8 cellular contexts compared by ENCODE assay signal in genomic region chr3:126267169-126267975, GRCh38.
DNase-seq lines count a peak whose midpoint lies in the region; ATAC-seq, FAIRE-seq and TF ChIP-seq lines count a peak whose summit lies in the region.

No MANE protein-coding gene starts in this region.

- TF ChIP-seq EP300 in transverse colon (IDR thresholded peaks at IDR 0.05; ENCODE audit: low read depth) = peak; percentile 52

- no TSS peak for BruUV-seq in endothelial cell of umbilical vein (replicated peaks; lab: Mats Ljungman, UMichigan)

- no peak for ATAC-seq in T-helper 17 cell
- no peak for ATAC-seq in activated CD4-positive, CD25-positive, alpha-beta regulatory T cell treated with anti-CD3 and anti-CD28 coated beads, Interleukin-2, amount 50 U/mL, for 24 hours

- FAIRE-seq in endothelial cell of umbilical vein (lab: Jason Lieb, UNC) = peak; percentile 55

- peak overlapping the region; percentile 13 for H2AFZ ChIP-seq in endothelial cell of umbilical vein (ENCODE audit: low read depth, low read length)

- H3K27ac ChIP-seq in endothelial cell of umbilical vein (ENCODE audit: insufficient read depth, low read depth, low read length) (peak overlapping the region; percentile 22), transverse colon (peak overlapping the region; percentile 71 to 86 (median 72))
- H3K27ac ChIP-seq in CD4-positive, alpha-beta memory T cell (ENCODE audit: low read depth, low read length) = no peak overlapping the region

- intact Hi-C loops in endothelial cell of umbilical vein (cut with micrococcal nuclease) (loop anchor here (1.0 to 2.0 kb wide), 2 partner anchors 21 to 89 kb away; no protein-coding TSS in a partner anchor), transverse colon (cut with DNase I; ENCODE audit: low total_unique reads) (loop anchor here (10.0 kb wide), 1 partner anchor 87 kb away; the partner anchor contains the start of gene KLF15)
- intact Hi-C loops in CD4-positive, alpha-beta memory T cell (cut with micrococcal nuclease) = no loop called here

- dilution Hi-C loops in endothelial cell of umbilical vein (cut with MboI; ENCODE audit: extremely low pct_ligation_motif_present, low sequenced_read_pairs) = no loop called here

- TF ChIP-seq CTCF in BJ (IDR thresholded peaks at IDR 0.05; ENCODE audit: insufficient read depth, low read depth, low read length) = peak; percentile 45
- peak; percentile 6 to 38 for TF ChIP-seq CTCF in endothelial cell of umbilical vein (IDR thresholded peaks at IDR 0.05; ENCODE audit: extremely low read depth in 1 of 2, insufficient read depth in 1 of 2, low read depth in 1 of 2, low read length in 2 of 2)
- no peak for TF ChIP-seq CTCF in transverse colon (IDR thresholded peaks at IDR 0.05)

- POLR2A ChIA-PET in BJ (lab: Charles Lee) = interaction anchor here (0.6 to 0.7 kb wide), 2 partner anchors 8 to 21 kb away, joined by 3 to 4 read pairs; no protein-coding TSS in a partner anchor
- POLR2A ChIA-PET in endothelial cell of umbilical vein (lab: Charles Lee) = no interaction called here
- POLR2A ChIA-PET in CD4-positive, alpha-beta memory T cell (lab: Charles Lee; ENCODE audit: partially characterized antibody) = no interaction called here

- no peak overlapping the region for H3K27ac Mint-ChIP-seq in T-helper 17 cell
- no peak overlapping the region for H3K27ac Mint-ChIP-seq in CD4-positive, alpha-beta memory T cell

- no peaks in the 10 kb centered on the region for H4K20me1 ChIP-seq in endothelial cell of umbilical vein (replicated peaks; ENCODE audit: control insufficient read depth, extremely low read depth, insufficient read depth, low read length)

- H3K27me3 ChIP-seq in BJ (ENCODE audit: control insufficient read depth, insufficient read depth, low read length) (no peaks in the 10 kb centered on the region), endothelial cell of umbilical vein (ENCODE audit: control insufficient read depth in 2 of 2, insufficient read depth in 2 of 2, low read length in 2 of 2) (no peaks in the 10 kb centered on the region), transverse colon (peaks cover 25% of the 10 kb centered on the region)
- H3K27me3 ChIP-seq in CD4-positive, alpha-beta memory T cell (ENCODE audit: insufficient read depth, low read length) = no peaks in the 10 kb centered on the region

- peak overlapping the region; percentile 45 for H3K4me2 ChIP-seq in endothelial cell of umbilical vein (ENCODE audit: insufficient read depth, low read length)

- H3K9me1 ChIP-seq in endothelial cell of umbilical vein (replicated peaks; ENCODE audit: control insufficient read depth, extremely low read depth, insufficient read depth, low read length) = no peaks in the 10 kb centered on the region

- TF ChIP-seq POLR2A in endothelial cell of umbilical vein (IDR thresholded peaks at IDR 0.05; ENCODE audit: low read depth, low read length) = no peak
- no peak for TF ChIP-seq POLR2A in transverse colon (IDR thresholded peaks at IDR 0.05)

- H3K36me3 ChIP-seq in BJ (ENCODE audit: control insufficient read depth, insufficient read depth, low read length) = no peaks in the 10 kb centered on the region
- no peaks in the 10 kb centered on the region for H3K36me3 ChIP-seq in endothelial cell of umbilical vein (ENCODE audit: control insufficient read depth in 2 of 2, extremely low read depth in 1 of 2, insufficient read depth in 2 of 2, low read length in 2 of 2)
- no peaks in the 10 kb centered on the region for H3K36me3 ChIP-seq in transverse colon
- H3K36me3 ChIP-seq in CD4-positive, alpha-beta memory T cell (ENCODE audit: insufficient read depth, low read length) = no peaks in the 10 kb centered on the region

- H3K4me3 ChIP-seq in BJ (ENCODE audit: low read depth, low read length) (peak overlapping the region; percentile 29), endothelial cell of umbilical vein (replicated peaks in 1 of 3; ENCODE audit: insufficient read depth in 1 of 3, low read depth in 1 of 3, low read length in 3 of 3) (peak overlapping the region in 1 of 3 experiments; percentile 14), transverse colon (peak overlapping the region in 2 of 4 donors; percentile 19 to 38)
- H3K4me3 ChIP-seq in CD4-positive, alpha-beta memory T cell (ENCODE audit: low read length in 2 of 2) = no peak overlapping the region

- H3K4me3 Mint-ChIP-seq in T-helper 17 cell = no peak overlapping the region
- no peak overlapping the region for H3K4me3 Mint-ChIP-seq in CD4-positive, alpha-beta memory T cell

- H3K9me3 Mint-ChIP-seq in CD4-positive, alpha-beta memory T cell = peaks cover 0 to 2% (median 0%) of the 10 kb centered on the region in 8 donors

- H3K4me1 ChIP-seq in endothelial cell of umbilical vein (ENCODE audit: control insufficient read depth, extremely low read depth, insufficient read depth, low read length) = peaks cover 15% of the 10 kb centered on the region
- peaks cover 6 to 32% (median 12%) of the 10 kb centered on the region in 4 donors for H3K4me1 ChIP-seq in transverse colon
- no peaks in the 10 kb centered on the region for H3K4me1 ChIP-seq in CD4-positive, alpha-beta memory T cell (ENCODE audit: insufficient read depth, low read length)

- H3K9me3 ChIP-seq in endothelial cell of umbilical vein (replicated peaks; ENCODE audit: control insufficient read depth, insufficient read depth, low read length) (no peaks in the 10 kb centered on the region), transverse colon (no peaks in the 10 kb centered on the region), T-helper 17 cell (ENCODE audit: control insufficient read depth, low read length, poor library complexity, severe bottlenecking) (no peaks in the 10 kb centered on the region)
- no peaks in the 10 kb centered on the region for H3K9me3 ChIP-seq in CD4-positive, alpha-beta memory T cell (ENCODE audit: control insufficient read depth in 1 of 2, low read length in 2 of 2)

- DNase-seq in BJ (ENCODE audit: low read depth) (peak; percentile 91), NOMO-1 (lab: John Stamatoyannopoulos, UW; ENCODE audit: unreplicated experiment in 2 of 2) (peak; percentile 42 to 76), endothelial cell of umbilical vein (ENCODE audit: low read depth, low spot score) (peak; percentile 89), lung microvascular endothelial cell (ENCODE audit: low read depth in 2 of 2) (peak; percentile 66 to 87), transverse colon (peak; percentile 49), T-helper 17 cell (no peak)
- DNase-seq in CD4-positive, alpha-beta memory T cell = no peak

- in situ Hi-C loops in transverse colon (cut with MboI; ENCODE audit: low pct_ligation_motif_present in 1 of 4, low pct_unique_long_range_greater_than_20kb in 1 of 4, low sequenced_read_pairs in 3 of 4) = no loop called here

- peaks cover 4% of the 10 kb centered on the region for H3K36me3 Mint-ChIP-seq in T-helper 17 cell (ENCODE audit: low read depth)
- no peaks in the 10 kb centered on the region for H3K36me3 Mint-ChIP-seq in CD4-positive, alpha-beta memory T cell

- H3K9ac ChIP-seq in endothelial cell of umbilical vein (replicated peaks; ENCODE audit: extremely low read depth, insufficient read depth, low read length) = peak overlapping the region; percentile 40

- H3K79me2 ChIP-seq in endothelial cell of umbilical vein (ENCODE audit: control insufficient read depth, insufficient read depth, low read length) = no peaks in the 10 kb centered on the region

- 0 to 12% methylated on average over 1 to 45 of the region's 62 CpGs for WGBS in transverse colon (ENCODE audit: low coverage in 1 of 2), 2 donors

- H3K4me1 Mint-ChIP-seq in T-helper 17 cell = peaks cover 4% of the 10 kb centered on the region
- peaks cover 0 to 8% (median 1%) of the 10 kb centered on the region in 4 donors for H3K4me1 Mint-ChIP-seq in CD4-positive, alpha-beta memory T cell

- CTCF ChIA-PET in BJ (lab: Yijun Ruan, JAX) (interaction anchor here (0.7 to 1.4 kb wide), 5 partner anchors 13 to 133 kb away, joined by 3 to 6 read pairs (median 3); partner anchors contain the start of gene KLF15), endothelial cell of umbilical vein (lab: Charles Lee) (interaction anchor here (0.6 to 2.8 kb wide), 4 partner anchors 11 to 121 kb away, joined by 3 to 9 read pairs (median 6); no protein-coding TSS in a partner anchor)
- CTCF ChIA-PET in CD4-positive, alpha-beta memory T cell (lab: Charles Lee; ENCODE audit: partially characterized antibody) = no interaction called here

- peaks cover 64% of the 10 kb centered on the region for H3K27me3 Mint-ChIP-seq in T-helper 17 cell
- H3K27me3 Mint-ChIP-seq in CD4-positive, alpha-beta memory T cell = peaks cover 8 to 14% of the 10 kb centered on the region in 2 donors

TF ChIP-seq in endothelial cell of umbilical vein, 7 proteins besides CTCF, POLR2A, EP300 and RAD21:
- TF ChIP-seq JUN (IDR thresholded peaks at IDR 0.05; ENCODE audit: borderline replicate concordance, insufficient read depth, insufficient read length, low read depth) (no peak), POLR2AphosphoS5 (IDR thresholded peaks at IDR 0.05; ENCODE audit: insufficient read depth, low read depth, low read length) (peak; percentile 46)

Comparison
In these comparisons a context has a peak if more than half of its experiments do, and no peak if none do; other contexts are left out.
1. DNase-seq: peak in BJ (single experiment), NOMO-1 (2 of 2), endothelial cell of umbilical vein (single experiment), lung microvascular endothelial cell (2 of 2) and transverse colon (single experiment); none in T-helper 17 cell (0 of 3) and CD4-positive, alpha-beta memory T cell (0 of 5).
2. CTCF ChIP-seq: peak in BJ (single experiment) and endothelial cell of umbilical vein (2 of 2); none in transverse colon (0 of 5).